11 cellular contexts compared by ENCODE assay signal in the genomic region with DNA sequence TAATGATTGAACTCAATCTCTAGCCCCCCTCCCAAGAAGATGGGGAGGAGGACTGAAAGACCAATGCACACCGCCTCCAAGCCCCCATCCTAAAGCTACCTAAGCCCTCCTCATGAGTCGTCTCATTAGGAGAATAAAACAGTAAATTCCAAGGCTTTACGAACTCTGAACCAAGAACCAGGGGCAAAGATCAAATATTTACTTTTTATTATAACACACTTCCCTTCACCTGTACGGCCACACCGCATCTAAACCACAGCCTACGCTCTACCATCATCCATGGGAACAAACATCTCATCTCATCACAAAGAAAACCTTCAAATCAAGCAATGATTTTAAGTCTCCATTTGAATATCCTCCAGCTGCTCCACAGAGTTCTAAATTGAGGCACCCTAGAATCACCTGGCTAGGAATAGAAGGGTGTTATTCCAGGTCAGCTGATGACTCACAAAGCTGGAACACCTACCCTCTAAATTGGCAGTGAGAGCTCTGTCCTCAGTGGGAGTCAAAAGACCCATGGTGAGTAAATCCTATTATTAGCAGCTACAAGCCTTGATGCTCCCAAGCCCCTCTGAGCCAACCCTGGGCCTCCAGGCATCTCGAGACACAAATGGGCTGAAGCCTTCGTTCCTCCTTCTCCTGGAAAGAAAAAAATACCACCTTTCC. TPM values are rescaled to one million over a fixed set of nuclear protein-coding genes. Genes with fewer than 3 reads are reported as not detected.
DNase-seq lines count a peak whose midpoint lies in the region; ATAC-seq and TF ChIP-seq lines count a peak whose summit lies in the region.
"Had no signal": no experiment of that assay in that cellular context is flagged by ENCODE, and none has a peak within 500 bp of the region (broad histone marks: within the 10 kb centered on the region; RNA-seq: fewer than 3 reads in every experiment).

No MANE protein-coding gene starts in this region.

- H3K9me3 ChIP-seq in HEK293 (ENCODE audit: control insufficient read depth, insufficient read depth, low read depth, low read length) (no peaks in the 10 kb centered on the region), osteoblast (ENCODE audit: low read depth, low read length) (no peaks in the 10 kb centered on the region)
- H3K9me3 ChIP-seq: Caco-2 had no signal

- H4K8ac ChIP-seq in mesendoderm (ENCODE audit: low read depth, low read length), result no peak overlapping the region

- ATAC-seq in esophagus mucosa, result peak; percentile 69
- ATAC-seq in GM21390 (IDR thresholded peaks at IDR 0.05; ENCODE audit: unreplicated experiment), result no peak
- ATAC-seq: effector memory CD8-positive, alpha-beta T cell had no signal

- H3K79me2 ChIP-seq in osteoblast (ENCODE audit: insufficient read depth, low read length) (no peaks in the 10 kb centered on the region), mesendoderm (ENCODE audit: control insufficient read depth, insufficient read depth, low read length) (no peaks in the 10 kb centered on the region)

- no peak overlapping the region for H2BK15ac ChIP-seq in mesendoderm (replicated peaks; ENCODE audit: low read depth)

- DNase-seq in RPMI7951 (ENCODE audit: low read depth), result peak; percentile 63
- no peak for DNase-seq in osteoblast (ENCODE audit: insufficient read length, low spot score, missing footprints)
- DNase-seq in progenitor cell of endocrine pancreas (ENCODE audit: low spot score, unreplicated experiment), result no peak
- DNase-seq in mesendoderm, result no peak
- DNase-seq: activated CD4-positive, CD25-positive, alpha-beta regulatory T cell treated with anti-CD3 and anti-CD28 coated beads, Interleukin-2, amount 50 U/mL, for 72 hours; Caco-2; effector memory CD8-positive, alpha-beta T cell; NCI-H446 had no signal

- H3K4me3 ChIP-seq in HEK293 (ENCODE audit: low read depth, low read length) (no peak overlapping the region), osteoblast (ENCODE audit: insufficient read depth, low read length) (no peak overlapping the region), mesendoderm (ENCODE audit: low read length) (no peak overlapping the region)

- H3K27me3 ChIP-seq in osteoblast (ENCODE audit: insufficient read depth, low read length) (no peaks in the 10 kb centered on the region), mesendoderm (ENCODE audit: insufficient read depth, low read length, poor library complexity) (no peaks in the 10 kb centered on the region)

- POLR2A ChIA-PET in HEK293 (lab: Yijun Ruan, JAX), result interaction anchor here (0.6 to 1.4 kb wide), 5 partner anchors 9 to 45 kb away, joined by 3 to 5 read pairs (median 4); a partner anchor contains a TSS

- H3K56ac ChIP-seq in mesendoderm (ENCODE audit: low read length), result no peak overlapping the region

- TF ChIP-seq CTCF in HEK293 (tag by site-specific recombination; IDR thresholded peaks at IDR 0.05) (no peak), osteoblast (IDR thresholded peaks at IDR 0.05; ENCODE audit: extremely low read depth, low read depth, low read length) (no peak), progenitor cell of endocrine pancreas (IDR thresholded peaks at IDR 0.05; ENCODE audit: unreplicated experiment) (no peak)

- peak overlapping the region; percentile 55 for H3K4me2 ChIP-seq in osteoblast (ENCODE audit: insufficient read depth, low read length)
- H3K4me2 ChIP-seq in mesendoderm (ENCODE audit: low read length), result no peak overlapping the region

- H3K4me1 ChIP-seq in HEK293 (ENCODE audit: control insufficient read depth, insufficient read depth, low read length) (peaks cover 16% of the 10 kb centered on the region), osteoblast (ENCODE audit: insufficient read depth, low read length) (peaks cover 46% of the 10 kb centered on the region), mesendoderm (ENCODE audit: control insufficient read depth, low read depth, low read length) (no peaks in the 10 kb centered on the region)

- no CpG with 5 or more reads among the region's 8 CpGs for WGBS in mesendoderm (ENCODE audit: extremely low coverage, insufficient coverage, low lambda C conversion rate)

- no peaks in the 10 kb centered on the region for H3K36me3 Mint-ChIP-seq in progenitor cell of endocrine pancreas (ENCODE audit: insufficient read depth)

- no peak overlapping the region for H3K4me3 Mint-ChIP-seq in progenitor cell of endocrine pancreas (ENCODE audit: low read depth)
- H3K4me3 Mint-ChIP-seq: effector memory CD8-positive, alpha-beta T cell had no signal

- H3K4me1 Mint-ChIP-seq in progenitor cell of endocrine pancreas (ENCODE audit: low read depth), result peaks cover 7% of the 10 kb centered on the region

- no peak overlapping the region for H3K4ac ChIP-seq in mesendoderm (ENCODE audit: low read depth, low read length)

- H3K79me1 ChIP-seq in mesendoderm (ENCODE audit: low read length), result no peaks in the 10 kb centered on the region

- no peak overlapping the region for H2AFZ ChIP-seq in osteoblast (ENCODE audit: low read length)

- no peaks in the 10 kb centered on the region for H3K36me3 ChIP-seq in HEK293 (ENCODE audit: control insufficient read depth in 2 of 2, insufficient read depth in 1 of 2, low read length in 2 of 2)
- no peaks in the 10 kb centered on the region for H3K36me3 ChIP-seq in osteoblast (ENCODE audit: insufficient read depth, low read length)
- no peaks in the 10 kb centered on the region for H3K36me3 ChIP-seq in mesendoderm (ENCODE audit: control insufficient read depth, insufficient read depth, low read length)

- H3K27ac Mint-ChIP-seq in progenitor cell of endocrine pancreas, result no peak overlapping the region
- H3K27ac Mint-ChIP-seq: effector memory CD8-positive, alpha-beta T cell had no signal

- H3K27me3 Mint-ChIP-seq in progenitor cell of endocrine pancreas, result peaks cover 8% of the 10 kb centered on the region

- H3K18ac ChIP-seq in mesendoderm (ENCODE audit: low read length), result no peak overlapping the region

- H3K27ac ChIP-seq in HEK293 (ENCODE audit: extremely low read depth, low read depth, low read length) (no peak overlapping the region; the same call in 1 of the 2 replicates), osteoblast (ENCODE audit: low read depth, low read length) (peak overlapping the region; percentile 85), mesendoderm (ENCODE audit: low read depth, low read length) (no peak overlapping the region)

- H3K9ac ChIP-seq in mesendoderm (ENCODE audit: low read length), result no peak overlapping the region

- H3K23ac ChIP-seq in mesendoderm (ENCODE audit: low read length), result no peak overlapping the region

- H2AK5ac ChIP-seq in mesendoderm (ENCODE audit: low read length), result no peak overlapping the region

- CTCF ChIA-PET in HEK293 (lab: Yijun Ruan, JAX), result interaction anchor here (0.6 kb wide), 1 partner anchor 801 kb away, joined by 5 read pairs; no protein-coding TSS in a partner anchor

- no peak overlapping the region for H2BK5ac ChIP-seq in mesendoderm (ENCODE audit: low read length)

- no peaks in the 10 kb centered on the region for H4K20me1 ChIP-seq in osteoblast (ENCODE audit: insufficient read depth, low read length)

- H4K5ac ChIP-seq in mesendoderm (ENCODE audit: low read length), result no peak overlapping the region

- H3K9me3 Mint-ChIP-seq in progenitor cell of endocrine pancreas (ENCODE audit: low read depth), result no peaks in the 10 kb centered on the region
- H3K9me3 Mint-ChIP-seq: effector memory CD8-positive, alpha-beta T cell had no signal

- no peak overlapping the region for H2BK120ac ChIP-seq in mesendoderm (ENCODE audit: low read depth, low read length)

TF ChIP-seq in HEK293, 187 proteins besides CTCF, POLR2A, EP300 and RAD21:
- TF ChIP-seq ZNF341 (tag by site-specific recombination; IDR thresholded peaks at IDR 0.05; ENCODE audit: low read depth), result 0 out of 2 replicates have a peak, but pooled peaks have one; percentile 3
- peak; percentile 42; the same call in 1 of the 2 replicates for TF ChIP-seq ZIC2 (tag by site-specific recombination; IDR thresholded peaks at IDR 0.05)
- TF ChIP-seq GLIS1 (tag by site-specific recombination; IDR thresholded peaks at IDR 0.05), result peak; percentile 75
- TF ChIP-seq SETDB1 (IDR thresholded peaks at IDR 0.05; ENCODE audit: insufficient read length, low read length), result no peak
- 0 out of 2 replicates have a peak, but pooled peaks have one; percentile 37 for TF ChIP-seq SP7 (tag by site-specific recombination; IDR thresholded peaks at IDR 0.05)
- no peak for TF ChIP-seq ZNF548 (tag by site-specific recombination; IDR thresholded peaks at IDR 0.05)

RNA-seq across cellular contexts. Expression of a gene that starts 45.6 kb away (rescaled TPM):
- 961 and 986 TPM in 2 replicates for total RNA-seq in RPMI7951 (2014; rRNA removed; shearing (Covaris generic))
- total RNA-seq in esophagus mucosa (268 TPM), osteoblast (590 and 597 TPM in 2 replicates), progenitor cell of endocrine pancreas (246 and 248 TPM in 2 replicates)
- polyA plus RNA-seq in mesendoderm (2013, experiment 1 of 2), result 242 TPM
- 238 TPM for polyA plus RNA-seq in mesendoderm (2013, experiment 2 of 2)
